20 cellular contexts compared by ENCODE assay signal in genomic region chr7:2474813-2475677, GRCh38. TPM values are rescaled to one million over a fixed set of nuclear protein-coding genes. Genes with fewer than 3 reads are reported as not detected.
DNase-seq lines count a peak whose midpoint lies in the region; TF ChIP-seq lines count a peak whose summit lies in the region.
"Had no signal": no experiment of that assay in that cellular context is flagged by ENCODE, and none has a peak within 500 bp of the region (broad histone marks: within the 10 kb centered on the region; RNA-seq: fewer than 3 reads in every experiment).

No MANE protein-coding gene starts in this region.

- peak overlapping the region; percentile 79 for H2BK15ac ChIP-seq in neuronal stem cell (ENCODE audit: low read length)

- peaks cover 26% of the 10 kb centered on the region for H3K4me1 Mint-ChIP-seq in chondrocyte (ENCODE audit: low read depth)

- H3K27ac ChIP-seq in BLaER1 (no peak overlapping the region), neuronal stem cell (replicated peaks; ENCODE audit: low read length) (no peak overlapping the region), suprapubic skin (no peak overlapping the region)

- no peak overlapping the region for H3K27ac Mint-ChIP-seq in chondrocyte (ENCODE audit: unreplicated experiment)
- H3K27ac Mint-ChIP-seq: CD8-positive, alpha-beta T cell had no signal

- H2BK120ac ChIP-seq in neuronal stem cell (ENCODE audit: low read depth, low read length): peak overlapping the region; percentile 99

- no peak overlapping the region for H3K4me3 Mint-ChIP-seq in chondrocyte (ENCODE audit: unreplicated experiment)
- H3K4me3 Mint-ChIP-seq: CD8-positive, alpha-beta T cell had no signal

- H3K4me3 ChIP-seq in BLaER1: no peak overlapping the region
- H3K4me3 ChIP-seq in neuronal stem cell (ENCODE audit: low read length in 2 of 2): no peak overlapping the region
- no peak overlapping the region for H3K4me3 ChIP-seq in suprapubic skin
- H3K4me3 ChIP-seq: HAP-1 had no signal

- H3K4me2 ChIP-seq in BLaER1: peak overlapping the region; percentile 61
- H3K4me2 ChIP-seq in neuronal stem cell (ENCODE audit: insufficient read depth, low read length, poor library complexity, severe bottlenecking): no peak overlapping the region

- H2BK5ac ChIP-seq in neuronal stem cell (ENCODE audit: low read length): peak overlapping the region; percentile 60

- no peak overlapping the region for H4K8ac ChIP-seq in neuronal stem cell (ENCODE audit: low read depth, low read length)

- H3K9me3 Mint-ChIP-seq in chondrocyte (ENCODE audit: low read depth): no peaks in the 10 kb centered on the region
- H3K9me3 Mint-ChIP-seq: CD8-positive, alpha-beta T cell had no signal

- TF ChIP-seq EP300 in suprapubic skin (IDR thresholded peaks at IDR 0.05): no peak

- no peaks in the 10 kb centered on the region for H4K20me1 ChIP-seq in BLaER1

- H4K91ac ChIP-seq in neuronal stem cell (ENCODE audit: low read depth, low read length, poor library complexity): peak overlapping the region; percentile 77

- no peak overlapping the region for H2AFZ ChIP-seq in neuronal stem cell (ENCODE audit: low read length)

- TF ChIP-seq POLR2A in suprapubic skin (IDR thresholded peaks at IDR 0.05): no peak

- DNase-seq in HuH-7.5 (ENCODE audit: low spot score) (peak; percentile 72), chondrocyte (ENCODE audit: low spot score) (peak; percentile 90), neuronal stem cell (ENCODE audit: low spot score) (no peak), suprapubic skin (ENCODE audit: low spot score in 2 of 2) (no peak), pons (ENCODE audit: low spot score) (no peak), posterior cingulate gyrus (no peak)
- no peak for DNase-seq in activated CD4-positive, alpha-beta T cell treated with anti-CD3 and anti-CD28 coated beads for 48 hours
- DNase-seq: AML-193; EL; NCI-H1092 treated with DMSO at 0.1 percent for 48 hours; NCI-H1694 treated with DMSO at 0.1 percent for 48 hours; NCI-H69; NK-92 treated with Interleukin-12 subunit alpha and Interleukin-12 subunit beta, amount 100 ng/mL, for 24 hours; PC-3 had no signal

- no peak overlapping the region for H3K9ac ChIP-seq in BLaER1
- H3K9ac ChIP-seq in neuronal stem cell (ENCODE audit: low read depth, low read length, poor library complexity): no peak overlapping the region

- H3K14ac ChIP-seq in neuronal stem cell (ENCODE audit: low read length): no peak overlapping the region

- H3K27me3 Mint-ChIP-seq in chondrocyte (ENCODE audit: low read depth): peaks cover 5% of the 10 kb centered on the region

- H3K18ac ChIP-seq in neuronal stem cell (ENCODE audit: low read length): peak overlapping the region; percentile 90

- H3K23ac ChIP-seq in neuronal stem cell (ENCODE audit: low read depth, low read length, poor library complexity): peak overlapping the region; percentile 68

- peak overlapping the region; percentile 91 for H2BK12ac ChIP-seq in neuronal stem cell (ENCODE audit: low read length)

- H3K4me1 ChIP-seq in BLaER1 (peaks cover 85% of the 10 kb centered on the region), neuronal stem cell (ENCODE audit: control insufficient read depth in 2 of 2, insufficient read depth in 1 of 2, low read depth in 1 of 2, low read length in 2 of 2) (peaks cover 35 to 47% of the 10 kb centered on the region in 2 donors), suprapubic skin (peaks cover 34% of the 10 kb centered on the region)
- H3K4me1 ChIP-seq: HAP-1 had no signal

- H3K36me3 Mint-ChIP-seq in chondrocyte (ENCODE audit: low read depth): no peaks in the 10 kb centered on the region
- H3K36me3 Mint-ChIP-seq: CD8-positive, alpha-beta T cell had no signal

- H3K36me3 ChIP-seq in BLaER1 (no peaks in the 10 kb centered on the region), neuronal stem cell (replicated peaks in 1 of 2; ENCODE audit: control insufficient read depth in 2 of 2, insufficient read depth in 2 of 2, low read length in 2 of 2) (no peaks in the 10 kb centered on the region), suprapubic skin (no peaks in the 10 kb centered on the region)
- H3K36me3 ChIP-seq: HAP-1 had no signal

- TF ChIP-seq CTCF in chondrocyte (IDR thresholded peaks at IDR 0.05) (no peak), suprapubic skin (IDR thresholded peaks at IDR 0.05) (no peak)

- H3K27me3 ChIP-seq in BLaER1 (no peaks in the 10 kb centered on the region), neuronal stem cell (ENCODE audit: control insufficient read depth in 3 of 3, insufficient read depth in 3 of 3, low read depth in 1 of 3, low read length in 3 of 3) (no peaks in the 10 kb centered on the region), suprapubic skin (no peaks in the 10 kb centered on the region)

- peak overlapping the region; percentile 57 for H3K4ac ChIP-seq in neuronal stem cell (ENCODE audit: low read length)

- no peaks in the 10 kb centered on the region for H3K79me1 ChIP-seq in neuronal stem cell (ENCODE audit: low read depth, low read length)

- no peaks in the 10 kb centered on the region for H3K9me3 ChIP-seq in BLaER1
- H3K9me3 ChIP-seq in neuronal stem cell (replicated peaks in 1 of 2; ENCODE audit: control insufficient read depth in 2 of 2, insufficient read depth in 1 of 2, low read depth in 1 of 2, low read length in 2 of 2): no peaks in the 10 kb centered on the region
- H3K9me3 ChIP-seq in suprapubic skin: no peaks in the 10 kb centered on the region
- H3K9me3 ChIP-seq: HAP-1 had no signal

- WGBS in neuronal stem cell (ENCODE audit: extremely low coverage in 2 of 2, insufficient read length in 2 of 2, insufficient replicate concordance in 1 of 2), 2 donors: no CpG with 5 or more reads among the region's 28 CpGs
- 87% methylated on average over 14 of the region's 28 CpGs for WGBS in suprapubic skin

- H2AK5ac ChIP-seq in neuronal stem cell (ENCODE audit: low read depth, low read length): peak overlapping the region; percentile 99

- intact Hi-C loops in posterior cingulate gyrus (cut with DNase I): loop anchor here (5.0 kb wide), 1 partner anchor 82 kb away; the partner anchor contains the start of genes BRAT1 and IQCE

RNA-seq across cellular contexts. Expression of gene GRIFIN, which starts 1.2 kb away (rescaled TPM):
- not detected in 3 replicates for total RNA-seq in chondrocyte
- polyA plus RNA-seq in neuronal stem cell (2013, experiment 1 of 2): not detected
- not detected for polyA plus RNA-seq in neuronal stem cell (2013, experiment 2 of 2)
- not detected for total RNA-seq in suprapubic skin
- total RNA-seq: CD8-positive, alpha-beta T cell; HT1080; MCF 10A; PC-3; Right ventricle myocardium inferior had no signal

RNA-seq across cellular contexts. Expression of gene LFNG, which starts 44.5 kb away (rescaled TPM):
- total RNA-seq in chondrocyte: 36.7 to 39.9 TPM (median 39.9 TPM) in 3 replicates
- polyA plus RNA-seq in neuronal stem cell (2013, experiment 1 of 2): 84.0 TPM
- polyA plus RNA-seq in neuronal stem cell (2013, experiment 2 of 2): 82.3 TPM
- 100 to 1,000 TPM; 105 to 198 (median 150) TPM for total RNA-seq in suprapubic skin

Comparison
In these comparisons a context has a peak if more than half of its experiments do, and no peak if none do; other contexts are left out.
1. DNase-seq: peak in HuH-7.5 (single experiment) and chondrocyte (single experiment); none in neuronal stem cell (single experiment), suprapubic skin (0 of 2), pons (single experiment), posterior cingulate gyrus (0 of 10) and activated CD4-positive, alpha-beta T cell treated with anti-CD3 and anti-CD28 coated beads for 48 hours (single experiment).